15 cellular contexts compared by ENCODE assay signal in the genomic region with DNA sequence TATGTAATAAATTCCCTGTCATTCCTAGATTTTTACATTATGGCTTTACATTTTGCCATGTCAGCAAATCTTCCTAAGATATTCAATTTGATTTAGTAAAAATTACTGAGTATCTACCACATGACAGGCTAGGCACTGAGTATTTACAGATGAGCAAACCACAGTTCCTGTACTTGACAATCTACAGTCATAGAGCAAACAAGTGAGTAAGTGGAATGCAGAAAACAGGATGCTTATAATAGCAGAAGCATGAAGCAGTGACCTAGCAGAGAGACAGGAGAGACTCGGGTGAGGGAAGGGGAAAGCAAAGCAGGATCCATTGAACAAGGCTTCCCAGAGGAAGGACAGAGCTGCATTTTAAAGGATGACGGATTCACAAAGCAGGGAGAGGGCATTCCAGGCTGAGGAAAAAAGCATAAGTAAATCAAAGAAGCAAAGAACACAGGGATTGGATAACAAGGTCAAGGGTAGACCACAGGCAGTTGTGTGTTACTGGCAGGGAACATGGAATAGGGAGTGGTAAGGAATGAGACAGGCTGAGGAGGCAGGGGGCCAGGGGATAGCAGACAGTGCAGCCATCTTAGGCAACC.
A peak's percentile ranks its signal among the peaks of the same experiment; 100 is the strongest.
DNase-seq lines count a peak whose midpoint lies in the region; TF ChIP-seq lines count a peak whose summit lies in the region.
"Had no signal": no experiment of that assay in that cellular context is flagged by ENCODE, and none has a peak within 500 bp of the region (broad histone marks: within the 10 kb centered on the region; RNA-seq: fewer than 3 reads in every experiment).

No MANE protein-coding gene starts in this region.

- H3K4me3 ChIP-seq in AG09309 (ENCODE audit: control insufficient read depth, low read depth, low read length) = no peak overlapping the region
- H3K4me3 ChIP-seq in epithelial cell of esophagus (ENCODE audit: low read length) = no peak overlapping the region
- no peak overlapping the region for H3K4me3 ChIP-seq in muscle layer of colon (ENCODE audit: low read depth in 1 of 2, low read length in 2 of 2)
- H3K4me3 ChIP-seq in endodermal cell (ENCODE audit: low read length) = no peak overlapping the region
- H3K4me3 ChIP-seq in suprapubic skin = no peak overlapping the region
- no peak overlapping the region for H3K4me3 ChIP-seq in MM.1S (ENCODE audit: low read length)
- H3K4me3 ChIP-seq: BLaER1, neural progenitor cell had no signal

- WGBS in endodermal cell (ENCODE audit: insufficient coverage in 1 of 2, insufficient read length in 1 of 2), 2 experiments = 85 to 88% methylated on average over 2 of the region's 2 CpGs
- WGBS in suprapubic skin = 49% methylated on average over 2 of the region's 2 CpGs

- TF ChIP-seq CTCF in AG09309 (IDR thresholded peaks at IDR 0.05; ENCODE audit: control insufficient read depth, insufficient read depth, low read depth, low read length, missing control alignments) (no peak), epithelial cell of esophagus (IDR thresholded peaks at IDR 0.05; ENCODE audit: insufficient read depth, low read depth, low read length, missing control alignments) (no peak), endodermal cell (conservative IDR thresholded peaks at IDR 0.05) (no peak), suprapubic skin (IDR thresholded peaks at IDR 0.05) (no peak), MM.1S (IDR thresholded peaks at IDR 0.05; ENCODE audit: low read length) (no peak)

- H3K4me1 Mint-ChIP-seq in endodermal cell = peaks cover 8% of the 10 kb centered on the region
- H3K4me1 Mint-ChIP-seq: stimulated activated naive CD8-positive, alpha-beta T cell treated with anti-CD3 and anti-CD28 coated beads, Interleukin-15, amount 100 ng/mL, for 72 hours had no signal

- no peaks in the 10 kb centered on the region for H3K79me2 ChIP-seq in MM.1S (ENCODE audit: low read length)

- H3K9me3 ChIP-seq in muscle layer of colon (ENCODE audit: low read length) (no peaks in the 10 kb centered on the region), endodermal cell (ENCODE audit: control insufficient read depth, low read length) (peaks cover 7% of the 10 kb centered on the region), suprapubic skin (no peaks in the 10 kb centered on the region), MM.1S (replicated peaks; ENCODE audit: insufficient read depth, low read length) (no peaks in the 10 kb centered on the region)
- H3K9me3 ChIP-seq: BLaER1 had no signal

- peaks cover 81% of the 10 kb centered on the region for H3K27me3 Mint-ChIP-seq in endodermal cell (ENCODE audit: insufficient read depth)
- H3K27me3 Mint-ChIP-seq: stimulated activated naive CD8-positive, alpha-beta T cell treated with anti-CD3 and anti-CD28 coated beads, Interleukin-15, amount 100 ng/mL, for 72 hours had no signal

- no peak for TF ChIP-seq POLR2A in suprapubic skin (IDR thresholded peaks at IDR 0.05)

- DNase-seq in AG09309 (ENCODE audit: low read depth) (peak; percentile 42), epithelial cell of esophagus (ENCODE audit: low read depth) (peak; percentile 83), endodermal cell (no peak), suprapubic skin (ENCODE audit: low spot score in 2 of 2) (no peak), NCI-H446 (lab: John Stamatoyannopoulos, UW) (no peak), MM.1S (no peak)
- DNase-seq: activated naive CD4-positive, alpha-beta T cell treated with anti-CD3 and anti-CD28 coated beads for 36 hours; Karpas-422; NCI-H2171; Right ventricle myocardium superior; stimulated activated naive CD8-positive, alpha-beta T cell treated with anti-CD3 and anti-CD28 coated beads, Interleukin-15, amount 100 ng/mL, for 72 hours had no signal

- H3K27ac ChIP-seq in muscle layer of colon (ENCODE audit: low read depth, low read length) (peak overlapping the region; percentile 19), endodermal cell (ENCODE audit: low read depth, low read length) (no peak overlapping the region), suprapubic skin (no peak overlapping the region), MM.1S (ENCODE audit: low read length) (no peak overlapping the region)
- H3K27ac ChIP-seq: BLaER1, neural progenitor cell had no signal

- H3K9ac ChIP-seq in muscle layer of colon (ENCODE audit: low read length) (no peak overlapping the region), endodermal cell (ENCODE audit: extremely low read depth, low read length, poor library complexity, severe bottlenecking) (no peak overlapping the region), MM.1S (ENCODE audit: low read length) (no peak overlapping the region)
- H3K9ac ChIP-seq: BLaER1, neural progenitor cell had no signal

- H3F3A ChIP-seq in MM.1S (ENCODE audit: insufficient read depth, low read length) = no peaks in the 10 kb centered on the region

- H3K9me2 ChIP-seq in MM.1S (replicated peaks; ENCODE audit: insufficient read depth, low read length) = no peaks in the 10 kb centered on the region

- no peaks in the 10 kb centered on the region for H3K36me3 Mint-ChIP-seq in endodermal cell (ENCODE audit: low read depth)
- H3K36me3 Mint-ChIP-seq: neural progenitor cell had no signal

- H3K27ac Mint-ChIP-seq in endodermal cell = no peak overlapping the region
- H3K27ac Mint-ChIP-seq: activated naive CD4-positive, alpha-beta T cell treated with anti-CD3 and anti-CD28 coated beads for 36 hours; neural progenitor cell; stimulated activated naive CD8-positive, alpha-beta T cell treated with anti-CD3 and anti-CD28 coated beads, Interleukin-15, amount 100 ng/mL, for 72 hours had no signal

- no peaks in the 10 kb centered on the region for H4K20me1 ChIP-seq in MM.1S (ENCODE audit: insufficient read depth, low read length)
- H4K20me1 ChIP-seq: BLaER1 had no signal

- no peak overlapping the region for H2AFZ ChIP-seq in MM.1S (ENCODE audit: low read length)
- H2AFZ ChIP-seq: neural progenitor cell had no signal

- H3K4me2 ChIP-seq in MM.1S (ENCODE audit: low read depth, low read length) = no peak overlapping the region
- H3K4me2 ChIP-seq: BLaER1, neural progenitor cell had no signal

- no peak overlapping the region for H3K4me3 Mint-ChIP-seq in endodermal cell
- H3K4me3 Mint-ChIP-seq: activated naive CD4-positive, alpha-beta T cell treated with anti-CD3 and anti-CD28 coated beads for 36 hours; neural progenitor cell; stimulated activated naive CD8-positive, alpha-beta T cell treated with anti-CD3 and anti-CD28 coated beads, Interleukin-15, amount 100 ng/mL, for 72 hours had no signal

- TF ChIP-seq EP300 in suprapubic skin (IDR thresholded peaks at IDR 0.05) = no peak

- H3K36me3 ChIP-seq in muscle layer of colon (ENCODE audit: insufficient read depth, low read length) (no peaks in the 10 kb centered on the region), endodermal cell (ENCODE audit: control insufficient read depth, insufficient read depth, low read length) (no peaks in the 10 kb centered on the region), suprapubic skin (no peaks in the 10 kb centered on the region), MM.1S (replicated peaks; ENCODE audit: insufficient read depth, low read length) (no peaks in the 10 kb centered on the region)
- H3K36me3 ChIP-seq: BLaER1, neural progenitor cell had no signal

- peaks cover 3% of the 10 kb centered on the region for H3K9me3 Mint-ChIP-seq in endodermal cell
- H3K9me3 Mint-ChIP-seq: activated naive CD4-positive, alpha-beta T cell treated with anti-CD3 and anti-CD28 coated beads for 36 hours; neural progenitor cell; stimulated activated naive CD8-positive, alpha-beta T cell treated with anti-CD3 and anti-CD28 coated beads, Interleukin-15, amount 100 ng/mL, for 72 hours had no signal

- H3K4me1 ChIP-seq in muscle layer of colon (ENCODE audit: insufficient read depth, low read length) (peaks cover 16% of the 10 kb centered on the region), endodermal cell (ENCODE audit: control insufficient read depth, insufficient read depth, low read length) (no peaks in the 10 kb centered on the region), suprapubic skin (no peaks in the 10 kb centered on the region), MM.1S (ENCODE audit: low read length) (no peaks in the 10 kb centered on the region)
- H3K4me1 ChIP-seq: BLaER1 had no signal

- H3K27me3 ChIP-seq in muscle layer of colon (ENCODE audit: control insufficient read depth in 1 of 2, insufficient read depth in 2 of 2, low read length in 2 of 2) (no peaks in the 10 kb centered on the region), endodermal cell (ENCODE audit: control insufficient read depth, insufficient read depth, low read length, poor library complexity, severe bottlenecking) (peaks cover 74% of the 10 kb centered on the region), suprapubic skin (no peaks in the 10 kb centered on the region), MM.1S (replicated peaks; ENCODE audit: insufficient read depth, low read length) (no peaks in the 10 kb centered on the region)
- H3K27me3 ChIP-seq: BLaER1, neural progenitor cell had no signal

TF ChIP-seq in PFSK-1, 5 proteins besides CTCF, POLR2A, EP300 and RAD21:
- TF ChIP-seq SIN3A (IDR thresholded peaks at IDR 0.05; ENCODE audit: borderline replicate concordance, insufficient read depth, low read length) = no peak
- peak; percentile 44 for TF ChIP-seq FOXP2 (optimal IDR thresholded peaks at IDR 0.05; ENCODE audit: borderline replicate concordance, extremely low read depth, extremely low read length, insufficient read depth)

Comparison
In these comparisons a context has a peak if more than half of its experiments do, and no peak if none do; other contexts are left out.
1. DNase-seq: peak in AG09309 (single experiment) and epithelial cell of esophagus (single experiment); none in endodermal cell (single experiment), suprapubic skin (0 of 2), NCI-H446 (0 of 2) and MM.1S (single experiment).